In genomic region chr9:4225291-4226119, GRCh38 we compare ENCODE assay signal across 9 cellular contexts.
A peak's percentile ranks its signal among the peaks of the same experiment; 100 is the strongest.
DNase-seq lines count a peak whose midpoint lies in the region; ATAC-seq and TF ChIP-seq lines count a peak whose summit lies in the region.
"Had no signal": no experiment of that assay in that cellular context is flagged by ENCODE, and none has a peak within 500 bp of the region (broad histone marks: within the 10 kb centered on the region; RNA-seq: fewer than 3 reads in every experiment).

No MANE protein-coding gene starts in this region.

- no peak for TF ChIP-seq EP300 in transverse colon (IDR thresholded peaks at IDR 0.05; ENCODE audit: low read depth)

- H3K4me1 Mint-ChIP-seq in glutamatergic neuron (ENCODE audit: low read depth, unreplicated experiment) (peaks cover 2% of the 10 kb centered on the region), Caco-2 (ENCODE audit: low read depth, unreplicated experiment) (peaks cover 9% of the 10 kb centered on the region)

- CTCF ChIA-PET in Caco-2 (lab: Charles Lee), result no interaction called here

- BruUV-seq in Caco-2 (replicated peaks; lab: Mats Ljungman, UMichigan), result no TSS peak

- peak; percentile 72 for ATAC-seq in SK-N-SH treated with all-trans-retinoic acid at 6 μM for 48 hours
- ATAC-seq in body of pancreas, result no peak

- in situ Hi-C loops in ACHN (cut with HindIII; ENCODE audit: low pct_ligation_motif_present, low pct_unique_long_range_greater_than_20kb, low sequenced_read_pairs), result no loop called here
- in situ Hi-C loops in GM13976 (cut with MboI; ENCODE audit: low sequenced_read_pairs, unreplicated experiment), result no loop called here
- in situ Hi-C loops in transverse colon (cut with MboI; ENCODE audit: low pct_ligation_motif_present in 1 of 4, low pct_unique_long_range_greater_than_20kb in 1 of 4, low sequenced_read_pairs in 3 of 4), result loop anchor here in 1 of 4 donors (25.0 kb wide), 1 partner anchor 488 kb away; no protein-coding TSS in a partner anchor

- intact Hi-C loops in transverse colon (cut with DNase I; ENCODE audit: low total_unique reads), result no loop called here
- intact Hi-C loops in Caco-2 (cut with micrococcal nuclease; ENCODE audit: unreplicated experiment), result loop anchor here (5.0 kb wide), 1 partner anchor 78 kb away; no protein-coding TSS in a partner anchor
- intact Hi-C loops in body of pancreas (cut with DNase I), result loop anchor here (10.0 kb wide), 1 partner anchor 81 kb away; no protein-coding TSS in a partner anchor

- H3K4me3 ChIP-seq in transverse colon, result no peak overlapping the region
- no peak overlapping the region for H3K4me3 ChIP-seq in Caco-2 (ENCODE audit: low read depth, low read length)
- H3K4me3 ChIP-seq in body of pancreas, result no peak overlapping the region

- no peak overlapping the region for H3K27ac ChIP-seq in transverse colon
- H3K27ac ChIP-seq in body of pancreas, result no peak overlapping the region

- DNase-seq in ACHN, result peak; percentile 20
- DNase-seq in GM13976 (ENCODE audit: low spot score), result no peak
- DNase-seq in glomerular visceral epithelial cell (ENCODE audit: extremely low spot score), result peak; percentile 93
- no peak for DNase-seq in transverse colon
- DNase-seq in glutamatergic neuron, result no peak
- DNase-seq in Caco-2, result no peak
- no peak for DNase-seq in body of pancreas
- DNase-seq: NCI-H1417 had no signal

- H3K4me3 Mint-ChIP-seq in glutamatergic neuron (ENCODE audit: unreplicated experiment) (no peak overlapping the region), Caco-2 (ENCODE audit: unreplicated experiment) (no peak overlapping the region)

- H3K4me1 ChIP-seq in transverse colon (peaks cover 0 to 4% (median 4%) of the 10 kb centered on the region in 4 donors), Caco-2 (peaks cover 21% of the 10 kb centered on the region), body of pancreas (no peaks in the 10 kb centered on the region)

- no peaks in the 10 kb centered on the region for H3K9me3 Mint-ChIP-seq in glutamatergic neuron (ENCODE audit: unreplicated experiment)
- no peaks in the 10 kb centered on the region for H3K9me3 Mint-ChIP-seq in Caco-2 (ENCODE audit: unreplicated experiment)

- WGBS in transverse colon (ENCODE audit: low coverage in 1 of 2), 2 donors, result 68 to 84% methylated on average over 7 of the region's 7 CpGs
- WGBS in body of pancreas, 2 donors, result 59 to 65% methylated on average over 7 of the region's 7 CpGs

- TF ChIP-seq CTCF in GM13976 (IDR thresholded peaks at IDR 0.05; ENCODE audit: borderline replicate concordance, control extremely low read depth, extremely low read depth, insufficient read depth, missing control alignments) (peak; percentile 9), transverse colon (IDR thresholded peaks at IDR 0.05) (no peak), glutamatergic neuron (IDR thresholded peaks at IDR 0.05; ENCODE audit: partially characterized antibody, unreplicated experiment) (no peak), Caco-2 (IDR thresholded peaks at IDR 0.05; ENCODE audit: insufficient read depth in 1 of 2, low read depth in 1 of 2, low read length in 1 of 2, severe bottlenecking in 1 of 2, unreplicated experiment in 1 of 2) (no peak), body of pancreas (IDR thresholded peaks at IDR 0.05) (peak in 1 of 7 experiments; percentile 27)

- TF ChIP-seq POLR2A in transverse colon (IDR thresholded peaks at IDR 0.05) (no peak), body of pancreas (IDR thresholded peaks at IDR 0.05) (no peak)

- no peaks in the 10 kb centered on the region for H3K27me3 ChIP-seq in transverse colon
- H3K27me3 ChIP-seq in Caco-2 (replicated peaks; ENCODE audit: control insufficient read depth, insufficient read depth, low read length), result no peaks in the 10 kb centered on the region
- H3K27me3 ChIP-seq in body of pancreas, result no peaks in the 10 kb centered on the region

- H3K36me3 ChIP-seq in transverse colon, result no peaks in the 10 kb centered on the region
- H3K36me3 ChIP-seq in Caco-2 (ENCODE audit: control insufficient read depth, insufficient read depth, low read length), result no peaks in the 10 kb centered on the region
- H3K36me3 ChIP-seq in body of pancreas (replicated peaks in 1 of 2; ENCODE audit: insufficient read depth in 1 of 2, low read depth in 2 of 2), result no peaks in the 10 kb centered on the region

- no peaks in the 10 kb centered on the region for H3K27me3 Mint-ChIP-seq in glutamatergic neuron (ENCODE audit: unreplicated experiment)
- no peaks in the 10 kb centered on the region for H3K27me3 Mint-ChIP-seq in Caco-2 (ENCODE audit: insufficient read depth, unreplicated experiment)

- H3K36me3 Mint-ChIP-seq in glutamatergic neuron (ENCODE audit: unreplicated experiment) (no peaks in the 10 kb centered on the region), Caco-2 (ENCODE audit: insufficient read depth, unreplicated experiment) (no peaks in the 10 kb centered on the region)

- POLR2A ChIA-PET in Caco-2 (lab: Charles Lee), result no interaction called here

- H3K9me3 ChIP-seq in transverse colon, result no peaks in the 10 kb centered on the region
- H3K9me3 ChIP-seq in Caco-2, result no peaks in the 10 kb centered on the region
- no peaks in the 10 kb centered on the region for H3K9me3 ChIP-seq in body of pancreas

- H3K27ac Mint-ChIP-seq in glutamatergic neuron (ENCODE audit: unreplicated experiment), result no peak overlapping the region
- no peak overlapping the region for H3K27ac Mint-ChIP-seq in Caco-2 (ENCODE audit: unreplicated experiment)

TF ChIP-seq in SK-N-SH treated with all-trans-retinoic acid at 6 μM for 48 hours, 23 proteins besides CTCF, POLR2A, EP300 and RAD21 (continues in another document):
- TF ChIP-seq POU6F1 (CRISPR knock-in tag; IDR thresholded peaks at IDR 0.05; ENCODE audit: borderline replicate concordance, low read depth) (no peak), TOX (CRISPR knock-in tag; IDR thresholded peaks at IDR 0.05; ENCODE audit: borderline replicate concordance) (no peak), CSDC2 (CRISPR knock-in tag; IDR thresholded peaks at IDR 0.05) (no peak), OSR1 (CRISPR knock-in tag; IDR thresholded peaks at IDR 0.05) (no peak), TCF4 (CRISPR knock-in tag; IDR thresholded peaks at IDR 0.05; ENCODE audit: borderline replicate concordance) (no peak), ZFP30 (CRISPR knock-in tag; IDR thresholded peaks at IDR 0.05) (no peak)
- TF ChIP-seq, protein P1, sequence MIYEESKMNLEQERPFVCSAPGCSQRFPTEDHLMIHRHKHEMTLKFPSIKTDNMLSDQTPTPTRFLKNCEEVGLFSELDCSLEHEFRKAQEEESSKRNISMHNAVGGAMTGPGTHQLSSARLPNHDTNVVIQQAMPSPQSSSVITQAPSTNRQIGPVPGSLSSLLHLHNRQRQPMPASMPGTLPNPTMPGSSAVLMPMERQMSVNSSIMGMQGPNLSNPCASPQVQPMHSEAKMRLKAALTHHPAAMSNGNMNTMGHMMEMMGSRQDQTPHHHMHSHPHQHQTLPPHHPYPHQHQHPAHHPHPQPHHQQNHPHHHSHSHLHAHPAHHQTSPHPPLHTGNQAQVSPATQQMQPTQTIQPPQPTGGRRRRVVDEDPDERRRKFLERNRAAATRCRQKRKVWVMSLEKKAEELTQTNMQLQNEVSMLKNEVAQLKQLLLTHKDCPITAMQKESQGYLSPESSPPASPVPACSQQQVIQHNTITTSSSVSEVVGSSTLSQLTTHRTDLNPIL (CRISPR knock-in tag; IDR thresholded peaks at IDR 0.05; ENCODE audit: low read depth), result peak; percentile 69
- TF ChIP-seq, protein P2, sequence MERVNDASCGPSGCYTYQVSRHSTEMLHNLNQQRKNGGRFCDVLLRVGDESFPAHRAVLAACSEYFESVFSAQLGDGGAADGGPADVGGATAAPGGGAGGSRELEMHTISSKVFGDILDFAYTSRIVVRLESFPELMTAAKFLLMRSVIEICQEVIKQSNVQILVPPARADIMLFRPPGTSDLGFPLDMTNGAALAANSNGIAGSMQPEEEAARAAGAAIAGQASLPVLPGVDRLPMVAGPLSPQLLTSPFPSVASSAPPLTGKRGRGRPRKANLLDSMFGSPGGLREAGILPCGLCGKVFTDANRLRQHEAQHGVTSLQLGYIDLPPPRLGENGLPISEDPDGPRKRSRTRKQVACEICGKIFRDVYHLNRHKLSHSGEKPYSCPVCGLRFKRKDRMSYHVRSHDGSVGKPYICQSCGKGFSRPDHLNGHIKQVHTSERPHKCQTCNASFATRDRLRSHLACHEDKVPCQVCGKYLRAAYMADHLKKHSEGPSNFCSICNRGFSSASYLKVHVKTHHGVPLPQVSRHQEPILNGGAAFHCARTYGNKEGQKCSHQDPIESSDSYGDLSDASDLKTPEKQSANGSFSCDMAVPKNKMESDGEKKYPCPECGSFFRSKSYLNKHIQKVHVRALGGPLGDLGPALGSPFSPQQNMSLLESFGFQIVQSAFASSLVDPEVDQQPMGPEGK (CRISPR knock-in tag; IDR thresholded peaks at IDR 0.05; ENCODE audit: borderline replicate concordance), result no peak

Comparison
In these comparisons a context has a peak if more than half of its experiments do, and no peak if none do; other contexts are left out.
1. DNase-seq: peak in ACHN (single experiment) and glomerular visceral epithelial cell (single experiment); none in GM13976 (single experiment), transverse colon (single experiment), glutamatergic neuron (single experiment), Caco-2 (0 of 2) and body of pancreas (0 of 4).